1 cellular context compared by ENCODE assay signal in genomic region chr2:169561364-169561763, GRCh38.
TF ChIP-seq lines count a peak whose summit lies in the region.

No MANE protein-coding gene starts in this region.

TF ChIP-seq in K562, 482 proteins besides CTCF, POLR2A, EP300 and RAD21:
- TF ChIP-seq PHF8 (IDR thresholded peaks at IDR 0.05; ENCODE audit: borderline replicate concordance, low read length) (no peak), RERE (CRISPR knock-in tag; IDR thresholded peaks at IDR 0.05; ENCODE audit: borderline replicate concordance) (no peak), ZNF165 (CRISPR knock-in tag; IDR thresholded peaks at IDR 0.05; ENCODE audit: borderline replicate concordance) (no peak), CCAR2 (IDR thresholded peaks at IDR 0.05; ENCODE audit: low read depth, low read length) (no peak), ZNF431 (CRISPR knock-in tag; IDR thresholded peaks at IDR 0.05) (peak; percentile 40; the same call in 1 of the 2 replicates), ZNF512 (tag; IDR thresholded peaks at IDR 0.05) (no peak), POLR3A (IDR thresholded peaks at IDR 0.05; ENCODE audit: borderline replicate concordance, extremely low read depth, insufficient read depth, insufficient read length) (no peak), NR1H2 (CRISPR knock-in tag; IDR thresholded peaks at IDR 0.05) (no peak), NCOA2 (IDR thresholded peaks at IDR 0.05; ENCODE audit: partially characterized antibody in 2 of 2) (peak in 1 of 2 experiments; percentile 22), PBX2 (CRISPR knock-in tag; IDR thresholded peaks at IDR 0.05; ENCODE audit: low read depth) (no peak), PBX2 (tag; conservative IDR thresholded peaks at IDR 0.05; ENCODE audit: low read depth) (no peak), ZNF436 (CRISPR knock-in tag; IDR thresholded peaks at IDR 0.05) (no peak), YY1 (IDR thresholded peaks at IDR 0.05; ENCODE audit: borderline replicate concordance in 1 of 3, control insufficient read depth in 1 of 3, extremely low read depth in 1 of 3, insufficient read depth in 3 of 3, insufficient read length in 1 of 3, insufficient replicate concordance in 2 of 3, low read depth in 1 of 3, low read length in 2 of 3) (no peak), CCNT2 (IDR thresholded peaks at IDR 0.05; ENCODE audit: borderline replicate concordance, extremely low read depth, insufficient read length, low read depth, low read length) (no peak), PTRF (tag; IDR thresholded peaks at IDR 0.05) (no peak), PCBP1 (IDR thresholded peaks at IDR 0.05; ENCODE audit: low read depth, low read length, poor library complexity, severe bottlenecking) (no peak), ATF7 (IDR thresholded peaks at IDR 0.05) (no peak), ETV6 (IDR thresholded peaks at IDR 0.05; ENCODE audit: borderline replicate concordance in 1 of 2, low read depth in 2 of 2, low read length in 1 of 2) (no peak), ETV6 (CRISPR knock-in tag; IDR thresholded peaks at IDR 0.05; ENCODE audit: borderline replicate concordance) (no peak), JUNB (CRISPR knock-in tag; conservative IDR thresholded peaks at IDR 0.05) (no peak), ZBTB17 (CRISPR knock-in tag; IDR thresholded peaks at IDR 0.05) (no peak), SIRT6 (IDR thresholded peaks at IDR 0.05; ENCODE audit: low read depth, low read length) (no peak), DACH1 (IDR thresholded peaks at IDR 0.05; ENCODE audit: partially characterized antibody) (peak; percentile 86), CBFA2T3 (IDR thresholded peaks at IDR 0.05) (no peak), SP1 (CRISPR knock-in tag; IDR thresholded peaks at IDR 0.05) (no peak)
